In genomic region chr5:181259974-181260719, GRCh38 we compare ENCODE assay signal across 8 cellular contexts. TPM values are rescaled to one million over a fixed set of nuclear protein-coding genes. Genes with fewer than 3 reads are reported as not detected.
DNase-seq lines count a peak whose midpoint lies in the region; ATAC-seq lines count a peak whose summit lies in the region.

No MANE protein-coding gene starts in this region.

- H3K27me3 Mint-ChIP-seq in T-helper 1 cell treated with Interleukin-12 subunit alpha and Interleukin-12 subunit beta and Interleukin-4 antibody, amounts not matched to agents 30 μg/mL and 1 μg/mL, for 36 hours (ENCODE audit: low read depth), result no peaks in the 10 kb centered on the region
- H3K27me3 Mint-ChIP-seq in activated T-helper 17 cell treated with anti-CD3 and anti-CD28 coated beads, Interleukin-2, amount 50 U/mL, for 72 hours, result no peaks in the 10 kb centered on the region
- peaks cover 8 to 17% (median 8%) of the 10 kb centered on the region in 3 donors for H3K27me3 Mint-ChIP-seq in immature natural killer cell (ENCODE audit: low read depth in 3 of 3)

- peak overlapping the region; percentile 94 for H3K27ac Mint-ChIP-seq in T-helper 1 cell treated with Interleukin-12 subunit alpha and Interleukin-12 subunit beta and Interleukin-4 antibody, amounts not matched to agents 30 μg/mL and 1 μg/mL, for 36 hours
- peak overlapping the region; percentile 92 for H3K27ac Mint-ChIP-seq in activated T-helper 17 cell treated with anti-CD3 and anti-CD28 coated beads, Interleukin-2, amount 50 U/mL, for 72 hours
- H3K27ac Mint-ChIP-seq in immature natural killer cell, result peak overlapping the region; percentile 95 to 99 (median 98)

- H3K27ac ChIP-seq in substantia nigra (ENCODE audit: low read depth, low read length, poor library complexity, severe bottlenecking), result peak overlapping the region; percentile 94

- H3K4me3 Mint-ChIP-seq in T-helper 1 cell treated with Interleukin-12 subunit alpha and Interleukin-12 subunit beta and Interleukin-4 antibody, amounts not matched to agents 30 μg/mL and 1 μg/mL, for 36 hours, result peak overlapping the region; percentile 99
- peak overlapping the region; percentile 93 for H3K4me3 Mint-ChIP-seq in activated T-helper 17 cell treated with anti-CD3 and anti-CD28 coated beads, Interleukin-2, amount 50 U/mL, for 72 hours
- peak overlapping the region; percentile 92 to 99 (median 98) for H3K4me3 Mint-ChIP-seq in immature natural killer cell

- H3K36me3 Mint-ChIP-seq in T-helper 1 cell treated with Interleukin-12 subunit alpha and Interleukin-12 subunit beta and Interleukin-4 antibody, amounts not matched to agents 30 μg/mL and 1 μg/mL, for 36 hours (ENCODE audit: low read depth), result peaks cover 33% of the 10 kb centered on the region
- H3K36me3 Mint-ChIP-seq in activated T-helper 17 cell treated with anti-CD3 and anti-CD28 coated beads, Interleukin-2, amount 50 U/mL, for 72 hours (ENCODE audit: low read depth), result peaks cover 58% of the 10 kb centered on the region
- H3K36me3 Mint-ChIP-seq in immature natural killer cell, result peaks cover 6 to 12% (median 9%) of the 10 kb centered on the region in 3 donors

- H3K4me1 Mint-ChIP-seq in T-helper 1 cell treated with Interleukin-12 subunit alpha and Interleukin-12 subunit beta and Interleukin-4 antibody, amounts not matched to agents 30 μg/mL and 1 μg/mL, for 36 hours (ENCODE audit: low read depth), result peaks cover 47% of the 10 kb centered on the region
- peaks cover 26% of the 10 kb centered on the region for H3K4me1 Mint-ChIP-seq in activated T-helper 17 cell treated with anti-CD3 and anti-CD28 coated beads, Interleukin-2, amount 50 U/mL, for 72 hours
- peaks cover 63 to 70% of the 10 kb centered on the region in 2 donors for H3K4me1 Mint-ChIP-seq in immature natural killer cell

- DNase-seq in T-helper 1 cell (no peak), immature natural killer cell (no peak), substantia nigra (lab: John Stamatoyannopoulos, UW) (no peak), nucleus accumbens (lab: John Stamatoyannopoulos, UW) (no peak)

- no peak for ATAC-seq in activated T-helper 17 cell treated with anti-CD3 and anti-CD28 coated beads, Interleukin-2, amount 50 U/mL, for 72 hours (replicated peaks)
- ATAC-seq in HG03135 (IDR thresholded peaks at IDR 0.05; ENCODE audit: unreplicated experiment) (no peak), HG03175 (IDR thresholded peaks at IDR 0.05; ENCODE audit: unreplicated experiment) (no peak)

- H3K9me3 Mint-ChIP-seq in T-helper 1 cell treated with Interleukin-12 subunit alpha and Interleukin-12 subunit beta and Interleukin-4 antibody, amounts not matched to agents 30 μg/mL and 1 μg/mL, for 36 hours, result no peaks in the 10 kb centered on the region
- H3K9me3 Mint-ChIP-seq in activated T-helper 17 cell treated with anti-CD3 and anti-CD28 coated beads, Interleukin-2, amount 50 U/mL, for 72 hours, result no peaks in the 10 kb centered on the region
- H3K9me3 Mint-ChIP-seq in immature natural killer cell, result no peaks in the 10 kb centered on the region

RNA-seq across cellular contexts. Expression of gene TRIM52, which starts 0.8 kb away (rescaled TPM):
- 10 to 100 TPM; 14.3 to 19.4 TPM for total RNA-seq in activated T-helper 17 cell treated with anti-CD3 and anti-CD28 coated beads, Interleukin-2, amount 50 U/mL, for 72 hours
- 10 to 100 TPM; 16.0 to 42.6 (median 18.0) TPM for polyA plus RNA-seq in immature natural killer cell

RNA-seq across cellular contexts. Expression of gene RACK1, which starts 16.4 kb away (rescaled TPM):
- 1,000 to 10,000 TPM; 2,150 to 2,706 TPM for total RNA-seq in activated T-helper 17 cell treated with anti-CD3 and anti-CD28 coated beads, Interleukin-2, amount 50 U/mL, for 72 hours
- polyA plus RNA-seq in immature natural killer cell, result 1,000 to 10,000 TPM; 1,093 to 1,304 (median 1,251) TPM

RNA-seq across cellular contexts. Expression of gene TRIM41, which starts 37.1 kb away (rescaled TPM):
- total RNA-seq in activated T-helper 17 cell treated with anti-CD3 and anti-CD28 coated beads, Interleukin-2, amount 50 U/mL, for 72 hours, result 10 to 100 TPM; 27.1 to 30.8 TPM
- 1 to 10 TPM in 2 of 3 donors, under 1 TPM in 1; 0.80 to 2.3 (median 1.7) TPM for polyA plus RNA-seq in immature natural killer cell

RNA-seq across cellular contexts. Expression of gene TRIM7, which starts 55.2 kb away (rescaled TPM):
- 1 to 10 TPM; 2.7 to 5.9 TPM for total RNA-seq in activated T-helper 17 cell treated with anti-CD3 and anti-CD28 coated beads, Interleukin-2, amount 50 U/mL, for 72 hours
- under 1 TPM in 1 of 3 donors, not detected in 2; 0.50 TPM for polyA plus RNA-seq in immature natural killer cell
